In genomic region chr16:81261049-81261648, GRCh38 we compare ENCODE assay signal across 8 cellular contexts. TPM values are rescaled to one million over a fixed set of nuclear protein-coding genes. Genes with fewer than 3 reads are reported as not detected.
DNase-seq lines count a peak whose midpoint lies in the region; ATAC-seq and TF ChIP-seq lines count a peak whose summit lies in the region.

No MANE protein-coding gene starts in this region.

- no peaks in the 10 kb centered on the region for H3K36me3 Mint-ChIP-seq in activated T-helper 1 cell treated with anti-CD3 and anti-CD28 coated beads, Interleukin-12 subunit alpha, Interleukin-12 subunit beta, Interleukin-2, Interleukin-4 antibody, amounts not matched to agents 30 ng/mL and 10 ng/mL and 1 ng/mL, durations not matched to agents 14 hours and 24 hours and 36 hours (ENCODE audit: low read depth)

- intact Hi-C loops in activated T-helper 1 cell treated with anti-CD3 and anti-CD28 coated beads, Interleukin-12 subunit alpha, Interleukin-12 subunit beta, Interleukin-2, Interleukin-4 antibody, amounts not matched to agents 30 ng/mL and 10 ng/mL and 1 ng/mL, durations not matched to agents 14 hours and 24 hours and 36 hours (cut with micrococcal nuclease), result loop anchor here (1.0 to 2.0 kb wide), 2 partner anchors 54 to 477 kb away; partner anchors contain the start of gene GAN
- intact Hi-C loops in right lobe of liver (cut with DNase I), result no loop called here

- peaks cover 0 to 5% (median 0%) of the 10 kb centered on the region in 4 donors for H3K4me1 ChIP-seq in right lobe of liver

- H3K4me1 Mint-ChIP-seq in activated T-helper 1 cell treated with anti-CD3 and anti-CD28 coated beads, Interleukin-12 subunit alpha, Interleukin-12 subunit beta, Interleukin-2, Interleukin-4 antibody, amounts not matched to agents 30 ng/mL and 10 ng/mL and 1 ng/mL, durations not matched to agents 14 hours and 24 hours and 36 hours (ENCODE audit: low read depth), result no peaks in the 10 kb centered on the region

- no peak overlapping the region for H3K4me3 Mint-ChIP-seq in activated T-helper 1 cell treated with anti-CD3 and anti-CD28 coated beads, Interleukin-12 subunit alpha, Interleukin-12 subunit beta, Interleukin-2, Interleukin-4 antibody, amounts not matched to agents 30 ng/mL and 10 ng/mL and 1 ng/mL, durations not matched to agents 14 hours and 24 hours and 36 hours

- H3K27ac ChIP-seq in right lobe of liver, result no peak overlapping the region

- peaks cover 0 to 2% (median 0%) of the 10 kb centered on the region in 4 donors for H3K9me3 ChIP-seq in right lobe of liver

- WGBS in right lobe of liver (ENCODE audit: insufficient coverage, low coverage, low lambda C conversion rate, missing lambda C conversion rate), result 60% methylated on average over 11 of the region's 11 CpGs

- ATAC-seq in right lobe of liver (peak; percentile 46 to 68 (median 64)), GM19455 (IDR thresholded peaks at IDR 0.05; ENCODE audit: unreplicated experiment) (no peak)

- H3K27me3 Mint-ChIP-seq in activated T-helper 1 cell treated with anti-CD3 and anti-CD28 coated beads, Interleukin-12 subunit alpha, Interleukin-12 subunit beta, Interleukin-2, Interleukin-4 antibody, amounts not matched to agents 30 ng/mL and 10 ng/mL and 1 ng/mL, durations not matched to agents 14 hours and 24 hours and 36 hours (ENCODE audit: insufficient read depth), result peaks cover 9% of the 10 kb centered on the region

- H3K36me3 ChIP-seq in right lobe of liver, result no peaks in the 10 kb centered on the region

- TF ChIP-seq POLR2A in right lobe of liver (IDR thresholded peaks at IDR 0.05), result no peak

- H3K27ac Mint-ChIP-seq in activated T-helper 1 cell treated with anti-CD3 and anti-CD28 coated beads, Interleukin-12 subunit alpha, Interleukin-12 subunit beta, Interleukin-2, Interleukin-4 antibody, amounts not matched to agents 30 ng/mL and 10 ng/mL and 1 ng/mL, durations not matched to agents 14 hours and 24 hours and 36 hours, result no peak overlapping the region

- TF ChIP-seq CTCF in right lobe of liver (IDR thresholded peaks at IDR 0.05), result peak; percentile 47 to 76 (median 65)

- H3K4me3 ChIP-seq in Jurkat, Clone E6-1 (ENCODE audit: low read length), result no peak overlapping the region
- no peak overlapping the region for H3K4me3 ChIP-seq in right lobe of liver

- H3K27me3 ChIP-seq in right lobe of liver, result no peaks in the 10 kb centered on the region

- H3K9me3 Mint-ChIP-seq in activated T-helper 1 cell treated with anti-CD3 and anti-CD28 coated beads, Interleukin-12 subunit alpha, Interleukin-12 subunit beta, Interleukin-2, Interleukin-4 antibody, amounts not matched to agents 30 ng/mL and 10 ng/mL and 1 ng/mL, durations not matched to agents 14 hours and 24 hours and 36 hours, result no peaks in the 10 kb centered on the region

- DNase-seq in CD1c-positive myeloid dendritic cell (ENCODE audit: extremely low spot score) (peak; percentile 12), right lobe of liver (no peak), GDM1 (lab: John Stamatoyannopoulos, UW) (no peak), NCI-H226 (no peak), superior temporal gyrus (ENCODE audit: extremely low spot score) (no peak)
- DNase-seq in Jurkat, Clone E6-1 (ENCODE audit: low read depth, low spot score), result peak; percentile 21
- DNase-seq in activated T-helper 1 cell treated with anti-CD3 and anti-CD28 coated beads, Interleukin-12 subunit alpha, Interleukin-12 subunit beta, Interleukin-2, Interleukin-4 antibody, amounts not matched to agents 30 ng/mL and 10 ng/mL and 1 ng/mL, durations not matched to agents 14 hours and 24 hours and 36 hours (ENCODE audit: low spot score), result peak; percentile 1

RNA-seq across cellular contexts. Expression of gene BCO1, which starts 22.7 kb away (rescaled TPM):
- not detected for polyA plus RNA-seq in Jurkat, Clone E6-1 (2012; ENCODE audit: insufficient read depth, insufficient read length)
- total RNA-seq in activated T-helper 1 cell treated with anti-CD3 and anti-CD28 coated beads, Interleukin-12 subunit alpha, Interleukin-12 subunit beta, Interleukin-2, Interleukin-4 antibody, amounts not matched to agents 30 ng/mL and 10 ng/mL and 1 ng/mL, durations not matched to agents 14 hours and 24 hours and 36 hours, result not detected in 2 replicates
- under 1 TPM in 5 of 6 experiments, not detected in 1; 0.11 to 0.55 (median 0.31) TPM for total RNA-seq in right lobe of liver

RNA-seq across cellular contexts. Expression of gene GAN, which starts 53.6 kb away (rescaled TPM):
- 1.2 TPM for polyA plus RNA-seq in Jurkat, Clone E6-1 (2012; ENCODE audit: insufficient read depth, insufficient read length)
- 16.4 and 16.8 TPM in 2 replicates for total RNA-seq in activated T-helper 1 cell treated with anti-CD3 and anti-CD28 coated beads, Interleukin-12 subunit alpha, Interleukin-12 subunit beta, Interleukin-2, Interleukin-4 antibody, amounts not matched to agents 30 ng/mL and 10 ng/mL and 1 ng/mL, durations not matched to agents 14 hours and 24 hours and 36 hours
- total RNA-seq in right lobe of liver, result 1 to 10 TPM; 2.2 to 4.1 (median 3.4) TPM

Comparison
In these comparisons a context has a peak if more than half of its experiments do, and no peak if none do; other contexts are left out.
1. DNase-seq: peak in CD1c-positive myeloid dendritic cell (single experiment), Jurkat, Clone E6-1 (single experiment) and activated T-helper 1 cell treated with anti-CD3 and anti-CD28 coated beads, Interleukin-12 subunit alpha, Interleukin-12 subunit beta, Interleukin-2, Interleukin-4 antibody, amounts not matched to agents 30 ng/mL and 10 ng/mL and 1 ng/mL, durations not matched to agents 14 hours and 24 hours and 36 hours (single experiment); none in right lobe of liver (0 of 3), GDM1 (single experiment), NCI-H226 (single experiment) and superior temporal gyrus (single experiment).